ENCODE assay signal across 8 cellular contexts in genomic region chr3:105862217-105862616, GRCh38. TPM values are rescaled to one million over a fixed set of nuclear protein-coding genes. Genes with fewer than 3 reads are reported as not detected.
DNase-seq lines count a peak whose midpoint lies in the region; ATAC-seq and TF ChIP-seq lines count a peak whose summit lies in the region.
"Had no signal": no experiment of that assay in that cellular context is flagged by ENCODE, and none has a peak within 500 bp of the region (broad histone marks: within the 10 kb centered on the region; RNA-seq: fewer than 3 reads in every experiment).

No MANE protein-coding gene starts in this region.

- no peak for TF ChIP-seq POLR2A in erythroblast (IDR thresholded peaks at IDR 0.05; ENCODE audit: low read length)
- TF ChIP-seq POLR2A in suprapubic skin (IDR thresholded peaks at IDR 0.05): no peak

- H3K4me3 Mint-ChIP-seq in stimulated activated effector memory CD8-positive, alpha-beta T cell treated with anti-CD3 and anti-CD28 coated beads, Interleukin-12 subunit alpha, Interleukin-12 subunit beta, amount 100 ng/mL, for 72 hours: no peak overlapping the region
- H3K4me3 Mint-ChIP-seq: activated T-cell treated with anti-CD3 and anti-CD28 coated beads, Interleukin-2, amount 50 U/mL, for 24 hours had no signal

- H3K27ac ChIP-seq in suprapubic skin: no peak overlapping the region

- TF ChIP-seq EP300 in suprapubic skin (IDR thresholded peaks at IDR 0.05): no peak

- no peaks in the 10 kb centered on the region for H3K27me3 ChIP-seq in suprapubic skin

- no peak overlapping the region for H3K27ac Mint-ChIP-seq in stimulated activated effector memory CD8-positive, alpha-beta T cell treated with anti-CD3 and anti-CD28 coated beads, Interleukin-12 subunit alpha, Interleukin-12 subunit beta, amount 100 ng/mL, for 72 hours
- H3K27ac Mint-ChIP-seq: activated T-cell treated with anti-CD3 and anti-CD28 coated beads, Interleukin-2, amount 50 U/mL, for 24 hours had no signal

- H3K4me1 ChIP-seq in suprapubic skin: peaks cover 37% of the 10 kb centered on the region

- H3K9me3 Mint-ChIP-seq in stimulated activated effector memory CD8-positive, alpha-beta T cell treated with anti-CD3 and anti-CD28 coated beads, Interleukin-12 subunit alpha, Interleukin-12 subunit beta, amount 100 ng/mL, for 72 hours: no peaks in the 10 kb centered on the region
- H3K9me3 Mint-ChIP-seq: activated T-cell treated with anti-CD3 and anti-CD28 coated beads, Interleukin-2, amount 50 U/mL, for 24 hours had no signal

- TF ChIP-seq CTCF in suprapubic skin (IDR thresholded peaks at IDR 0.05): no peak

- H3K4me1 Mint-ChIP-seq in stimulated activated effector memory CD8-positive, alpha-beta T cell treated with anti-CD3 and anti-CD28 coated beads, Interleukin-12 subunit alpha, Interleukin-12 subunit beta, amount 100 ng/mL, for 72 hours: peaks cover 30% of the 10 kb centered on the region

- ATAC-seq in GM19023 (IDR thresholded peaks at IDR 0.05; ENCODE audit: unreplicated experiment) (peak; percentile 61), HG02623 (IDR thresholded peaks at IDR 0.05; ENCODE audit: unreplicated experiment) (peak; percentile 65)
- ATAC-seq in stimulated activated effector memory CD8-positive, alpha-beta T cell treated with anti-CD3 and anti-CD28 coated beads, Interleukin-12 subunit alpha, Interleukin-12 subunit beta, amount 100 ng/mL, for 72 hours: peak; percentile 26

- peaks cover 10% of the 10 kb centered on the region for H3K36me3 ChIP-seq in suprapubic skin

- no peak overlapping the region for H3K4me3 ChIP-seq in suprapubic skin

- H3K36me3 Mint-ChIP-seq in stimulated activated effector memory CD8-positive, alpha-beta T cell treated with anti-CD3 and anti-CD28 coated beads, Interleukin-12 subunit alpha, Interleukin-12 subunit beta, amount 100 ng/mL, for 72 hours: peaks cover 36% of the 10 kb centered on the region

- DNase-seq in KBM-7: peak; percentile 66
- no peak for DNase-seq in stimulated activated effector memory CD8-positive, alpha-beta T cell treated with anti-CD3 and anti-CD28 coated beads, Interleukin-12 subunit alpha, Interleukin-12 subunit beta, amount 100 ng/mL, for 72 hours (ENCODE audit: low spot score in 2 of 2)
- DNase-seq in erythroblast (lab: John Stamatoyannopoulos, UW): no peak
- DNase-seq in suprapubic skin (ENCODE audit: low spot score in 2 of 2): no peak
- DNase-seq in NCI-H2081 treated with DMSO at 0.1 percent for 48 hours (lab: John Stamatoyannopoulos, UW): no peak
- DNase-seq: activated T-cell treated with anti-CD3 and anti-CD28 coated beads, Interleukin-2, amount 50 U/mL, for 24 hours had no signal

- H3K9me3 ChIP-seq in suprapubic skin: no peaks in the 10 kb centered on the region

- in situ Hi-C loops in KBM-7 (cut with MboI; ENCODE audit: low pct_unique_long_range_greater_than_20kb, low sequenced_read_pairs): no loop called here

- WGBS in suprapubic skin: 88% methylated on average over 3 of the region's 3 CpGs

RNA-seq across cellular contexts. Expression of gene CBLB, which starts 6.6 kb away (rescaled TPM):
- total RNA-seq in suprapubic skin: 10 to 100 TPM; 16.8 to 43.8 (median 25.2) TPM
